In the genomic region with DNA sequence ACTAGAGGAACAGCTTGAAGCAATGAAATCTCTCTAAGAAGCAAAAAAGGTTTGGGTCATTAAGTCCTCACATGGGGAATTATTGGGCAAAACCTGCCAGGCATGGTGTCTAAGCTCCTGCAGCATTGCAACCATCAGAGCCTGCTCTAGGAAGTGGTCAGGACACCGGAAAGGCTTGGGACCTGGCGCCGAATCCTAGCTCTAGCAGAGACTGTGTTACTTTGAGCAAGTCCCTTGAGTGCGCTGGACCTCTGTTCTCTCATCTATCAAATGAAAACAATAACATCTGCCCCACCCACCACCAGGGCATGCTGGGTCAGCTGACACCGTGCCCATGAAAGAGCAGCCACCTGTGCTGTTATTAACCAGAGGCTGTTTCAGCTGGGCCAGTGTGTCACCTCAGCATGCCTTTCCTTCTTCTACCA, we compare ENCODE assay signal across 1 cellular context.
TF ChIP-seq lines count a peak whose summit lies in the region.

No MANE protein-coding gene starts in this region.

TF ChIP-seq in IMR-90, 13 proteins besides CTCF, POLR2A, EP300 and RAD21 (continued from another document):
- TF ChIP-seq, protein P1, sequence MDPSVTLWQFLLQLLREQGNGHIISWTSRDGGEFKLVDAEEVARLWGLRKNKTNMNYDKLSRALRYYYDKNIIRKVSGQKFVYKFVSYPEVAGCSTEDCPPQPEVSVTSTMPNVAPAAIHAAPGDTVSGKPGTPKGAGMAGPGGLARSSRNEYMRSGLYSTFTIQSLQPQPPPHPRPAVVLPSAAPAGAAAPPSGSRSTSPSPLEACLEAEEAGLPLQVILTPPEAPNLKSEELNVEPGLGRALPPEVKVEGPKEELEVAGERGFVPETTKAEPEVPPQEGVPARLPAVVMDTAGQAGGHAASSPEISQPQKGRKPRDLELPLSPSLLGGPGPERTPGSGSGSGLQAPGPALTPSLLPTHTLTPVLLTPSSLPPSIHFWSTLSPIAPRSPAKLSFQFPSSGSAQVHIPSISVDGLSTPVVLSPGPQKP (IDR thresholded peaks at IDR 0.05; ENCODE audit: borderline replicate concordance, low read depth, low read length), result no peak
- TF ChIP-seq BHLHE40 (IDR thresholded peaks at IDR 0.05; ENCODE audit: low read depth, low read length) (no peak), MAZ (IDR thresholded peaks at IDR 0.05; ENCODE audit: borderline replicate concordance, low read depth, low read length) (no peak), FOS (IDR thresholded peaks at IDR 0.05; ENCODE audit: low read depth, low read length) (no peak), CEBPB (IDR thresholded peaks at IDR 0.05; ENCODE audit: low read depth, low read length) (no peak)
TF ChIP-seq in IMR-90: peak in this region for 0.
